8 cellular contexts compared by ENCODE assay signal in genomic region chrX:107776649-107777535, GRCh38. TPM values are rescaled to one million over a fixed set of nuclear protein-coding genes. Genes with fewer than 3 reads are reported as not detected.
DNase-seq lines count a peak whose midpoint lies in the region; ATAC-seq, FAIRE-seq and TF ChIP-seq lines count a peak whose summit lies in the region.

No MANE protein-coding gene starts in this region.

- H3K4me3 Mint-ChIP-seq in activated T-helper 1 cell treated with anti-CD3 and anti-CD28 coated beads, Interleukin-12 subunit alpha, Interleukin-12 subunit beta, Interleukin-2, Interleukin-4 antibody, amounts not matched to agents 30 ng/mL and 10 ng/mL and 1 ng/mL, durations not matched to agents 14 hours and 24 hours and 36 hours: peak overlapping the region; percentile 87
- H3K4me3 Mint-ChIP-seq in natural killer cell: peak overlapping the region; percentile 87
- H3K4me3 Mint-ChIP-seq in stimulated activated naive B cell treated with anti-CD40 and anti-IgM and Interleukin-4, amounts not matched to agents 10 μg/mL and 1 μg/mL and 100 μg/mL, for 72 hours: peak overlapping the region; percentile 79 to 80

- peaks cover 12% of the 10 kb centered on the region for H3K27me3 Mint-ChIP-seq in activated T-helper 1 cell treated with anti-CD3 and anti-CD28 coated beads, Interleukin-12 subunit alpha, Interleukin-12 subunit beta, Interleukin-2, Interleukin-4 antibody, amounts not matched to agents 30 ng/mL and 10 ng/mL and 1 ng/mL, durations not matched to agents 14 hours and 24 hours and 36 hours (ENCODE audit: insufficient read depth)
- peaks cover 0 to 11% of the 10 kb centered on the region in 2 donors for H3K27me3 Mint-ChIP-seq in natural killer cell (ENCODE audit: low read depth in 2 of 2)
- peaks cover 0 to 17% of the 10 kb centered on the region in 2 donors for H3K27me3 Mint-ChIP-seq in stimulated activated naive B cell treated with anti-CD40 and anti-IgM and Interleukin-4, amounts not matched to agents 10 μg/mL and 1 μg/mL and 100 μg/mL, for 72 hours

- H3K9me3 Mint-ChIP-seq in activated T-helper 1 cell treated with anti-CD3 and anti-CD28 coated beads, Interleukin-12 subunit alpha, Interleukin-12 subunit beta, Interleukin-2, Interleukin-4 antibody, amounts not matched to agents 30 ng/mL and 10 ng/mL and 1 ng/mL, durations not matched to agents 14 hours and 24 hours and 36 hours: no peaks in the 10 kb centered on the region
- H3K9me3 Mint-ChIP-seq in natural killer cell: no peaks in the 10 kb centered on the region
- H3K9me3 Mint-ChIP-seq in stimulated activated naive B cell treated with anti-CD40 and anti-IgM and Interleukin-4, amounts not matched to agents 10 μg/mL and 1 μg/mL and 100 μg/mL, for 72 hours: no peaks in the 10 kb centered on the region

- H3K4me2 ChIP-seq in KMS-11: peak overlapping the region; percentile 100

- H3K4me1 Mint-ChIP-seq in activated T-helper 1 cell treated with anti-CD3 and anti-CD28 coated beads, Interleukin-12 subunit alpha, Interleukin-12 subunit beta, Interleukin-2, Interleukin-4 antibody, amounts not matched to agents 30 ng/mL and 10 ng/mL and 1 ng/mL, durations not matched to agents 14 hours and 24 hours and 36 hours (ENCODE audit: low read depth): peaks cover 13% of the 10 kb centered on the region
- H3K4me1 Mint-ChIP-seq in natural killer cell: peaks cover 14 to 19% of the 10 kb centered on the region in 2 donors
- peaks cover 11 to 20% of the 10 kb centered on the region in 2 donors for H3K4me1 Mint-ChIP-seq in stimulated activated naive B cell treated with anti-CD40 and anti-IgM and Interleukin-4, amounts not matched to agents 10 μg/mL and 1 μg/mL and 100 μg/mL, for 72 hours

- H3K79me2 ChIP-seq in KMS-11 (ENCODE audit: insufficient read depth, low read depth): no peaks in the 10 kb centered on the region

- no peak overlapping the region; the same call in 1 of the 2 replicates for H3K9ac ChIP-seq in KMS-11

- no peaks in the 10 kb centered on the region for H3K36me3 ChIP-seq in KMS-11 (ENCODE audit: insufficient read depth)

- peaks cover 5% of the 10 kb centered on the region for H3K4me1 ChIP-seq in KMS-11 (ENCODE audit: low read depth, poor library complexity, severe bottlenecking)

- H3K27ac Mint-ChIP-seq in activated T-helper 1 cell treated with anti-CD3 and anti-CD28 coated beads, Interleukin-12 subunit alpha, Interleukin-12 subunit beta, Interleukin-2, Interleukin-4 antibody, amounts not matched to agents 30 ng/mL and 10 ng/mL and 1 ng/mL, durations not matched to agents 14 hours and 24 hours and 36 hours: peak overlapping the region; percentile 71
- peak overlapping the region; percentile 52 to 75 for H3K27ac Mint-ChIP-seq in natural killer cell
- no peak overlapping the region for H3K27ac Mint-ChIP-seq in stimulated activated naive B cell treated with anti-CD40 and anti-IgM and Interleukin-4, amounts not matched to agents 10 μg/mL and 1 μg/mL and 100 μg/mL, for 72 hours

- H3K4me3 ChIP-seq in KMS-11 (IDR thresholded peaks at IDR 0.05; ENCODE audit: insufficient read depth, low read depth, low read length) (no peak overlapping the region), fibroblast of pulmonary artery (replicated peaks; ENCODE audit: low read depth, low read length) (peak overlapping the region; percentile 56)

- peak; percentile 78 for TF ChIP-seq CTCF in KMS-11 (conservative IDR thresholded peaks at IDR 0.05; ENCODE audit: low read depth, low read length)
- TF ChIP-seq CTCF in fibroblast of pulmonary artery (IDR thresholded peaks at IDR 0.05; ENCODE audit: low read length, missing control alignments): peak; percentile 64
- peak; percentile 56 for TF ChIP-seq CTCF in natural killer cell (IDR thresholded peaks at IDR 0.05)

- peak; percentile 88 for FAIRE-seq in RCC 7860 (lab: Jason Lieb, UNC)

- no peaks in the 10 kb centered on the region for H4K20me1 ChIP-seq in KMS-11 (ENCODE audit: insufficient read depth)

- H3K27me3 ChIP-seq in KMS-11 (ENCODE audit: insufficient read depth, low read depth): no peaks in the 10 kb centered on the region

- H3K36me3 Mint-ChIP-seq in activated T-helper 1 cell treated with anti-CD3 and anti-CD28 coated beads, Interleukin-12 subunit alpha, Interleukin-12 subunit beta, Interleukin-2, Interleukin-4 antibody, amounts not matched to agents 30 ng/mL and 10 ng/mL and 1 ng/mL, durations not matched to agents 14 hours and 24 hours and 36 hours (ENCODE audit: low read depth): no peaks in the 10 kb centered on the region
- H3K36me3 Mint-ChIP-seq in natural killer cell: no peaks in the 10 kb centered on the region
- no peaks in the 10 kb centered on the region for H3K36me3 Mint-ChIP-seq in stimulated activated naive B cell treated with anti-CD40 and anti-IgM and Interleukin-4, amounts not matched to agents 10 μg/mL and 1 μg/mL and 100 μg/mL, for 72 hours

- ATAC-seq in GM21723 (IDR thresholded peaks at IDR 0.05; ENCODE audit: unreplicated experiment): peak; percentile 79
- ATAC-seq in natural killer cell: peak; percentile 82 to 93 (median 87)
- peak; percentile 86 for ATAC-seq in stimulated activated naive B cell treated with anti-CD40 and anti-IgM and Interleukin-4, amounts not matched to agents 10 μg/mL and 1 μg/mL and 100 μg/mL, for 72 hours (replicated peaks)

- intact Hi-C loops in activated T-helper 1 cell treated with anti-CD3 and anti-CD28 coated beads, Interleukin-12 subunit alpha, Interleukin-12 subunit beta, Interleukin-2, Interleukin-4 antibody, amounts not matched to agents 30 ng/mL and 10 ng/mL and 1 ng/mL, durations not matched to agents 14 hours and 24 hours and 36 hours (cut with micrococcal nuclease): loop anchor here (1.0 to 5.0 kb wide), 13 partner anchors 35 to 882 kb away; partner anchors contain the start of genes ATG4A and PSMD10
- intact Hi-C loops in natural killer cell (cut with micrococcal nuclease): loop anchor here (1.0 to 5.0 kb wide), 5 partner anchors 65 to 880 kb away; no protein-coding TSS in a partner anchor

- DNase-seq in DMS53 (lab: John Stamatoyannopoulos, UW) (peak; percentile 92), RCC 7860 (ENCODE audit: low spot score) (peak; percentile 70), fibroblast of pulmonary artery (ENCODE audit: low read depth) (peak; percentile 95), natural killer cell (peak; percentile 29)
- peak; percentile 62 for DNase-seq in activated T-helper 1 cell treated with anti-CD3 and anti-CD28 coated beads, Interleukin-12 subunit alpha, Interleukin-12 subunit beta, Interleukin-2, Interleukin-4 antibody, amounts not matched to agents 30 ng/mL and 10 ng/mL and 1 ng/mL, durations not matched to agents 14 hours and 24 hours and 36 hours (ENCODE audit: low spot score)
- DNase-seq in stimulated activated naive B cell treated with anti-CD40 and anti-IgM and Interleukin-4, amounts not matched to agents 10 μg/mL and 1 μg/mL and 100 μg/mL, for 72 hours: peak; percentile 69

- H2AFZ ChIP-seq in KMS-11 (ENCODE audit: low read depth): peak overlapping the region; percentile 97

- no peak overlapping the region for H3K27ac ChIP-seq in KMS-11

RNA-seq across cellular contexts. Expression of gene NCBP2L, which starts 0.6 kb away (rescaled TPM):
- total RNA-seq in activated T-helper 1 cell treated with anti-CD3 and anti-CD28 coated beads, Interleukin-12 subunit alpha, Interleukin-12 subunit beta, Interleukin-2, Interleukin-4 antibody, amounts not matched to agents 30 ng/mL and 10 ng/mL and 1 ng/mL, durations not matched to agents 14 hours and 24 hours and 36 hours: not detected in 2 replicates
- total RNA-seq in natural killer cell: under 1 TPM in 1 of 3 donors, not detected in 2; 0.18 TPM

RNA-seq across cellular contexts. Expression of gene TSC22D3, which starts 1.3 kb away (rescaled TPM):
- total RNA-seq in activated T-helper 1 cell treated with anti-CD3 and anti-CD28 coated beads, Interleukin-12 subunit alpha, Interleukin-12 subunit beta, Interleukin-2, Interleukin-4 antibody, amounts not matched to agents 30 ng/mL and 10 ng/mL and 1 ng/mL, durations not matched to agents 14 hours and 24 hours and 36 hours: 30.0 and 30.6 TPM in 2 replicates
- total RNA-seq in natural killer cell: 1,000 to 10,000 TPM in 2 of 3 donors, 100 to 1,000 TPM in 1; 895 to 1,800 (median 1,053) TPM

RNA-seq across cellular contexts. Expression of gene MID2, which starts 48.8 kb away (rescaled TPM):
- total RNA-seq in activated T-helper 1 cell treated with anti-CD3 and anti-CD28 coated beads, Interleukin-12 subunit alpha, Interleukin-12 subunit beta, Interleukin-2, Interleukin-4 antibody, amounts not matched to agents 30 ng/mL and 10 ng/mL and 1 ng/mL, durations not matched to agents 14 hours and 24 hours and 36 hours: 5.1 and 6.6 TPM in 2 replicates
- total RNA-seq in natural killer cell: 1 to 10 TPM; 1.4 to 6.0 (median 2.3) TPM

Comparison
In these comparisons a context has a peak if more than half of its experiments do, and no peak if none do; other contexts are left out.
1. DNase-seq: peak in every context shown above with its lines; median percentile 95 in fibroblast of pulmonary artery; 92 in DMS53; 70 in RCC 7860; 69 in stimulated activated naive B cell treated with anti-CD40 and anti-IgM and Interleukin-4, amounts not matched to agents 10 μg/mL and 1 μg/mL and 100 μg/mL, for 72 hours; 62 in activated T-helper 1 cell treated with anti-CD3 and anti-CD28 coated beads, Interleukin-12 subunit alpha, Interleukin-12 subunit beta, Interleukin-2, Interleukin-4 antibody, amounts not matched to agents 30 ng/mL and 10 ng/mL and 1 ng/mL, durations not matched to agents 14 hours and 24 hours and 36 hours; 29 in natural killer cell.
2. RNA of gene TSC22D3, which starts 1.3 kb away (total RNA-seq): 895 to 1,800 TPM in natural killer cell; 30.0 to 30.6 TPM in activated T-helper 1 cell treated with anti-CD3 and anti-CD28 coated beads, Interleukin-12 subunit alpha, Interleukin-12 subunit beta, Interleukin-2, Interleukin-4 antibody, amounts not matched to agents 30 ng/mL and 10 ng/mL and 1 ng/mL, durations not matched to agents 14 hours and 24 hours and 36 hours; every median in the first group is over 10 times any median in the second.
3. Peak in every context shown above with its lines, with median percentiles within 50 percentile points of each other: ATAC-seq, CTCF ChIP-seq and H3K4me3 Mint-ChIP-seq.